Comparison of ENCODE assay signal across 16 cellular contexts in the genomic region with DNA sequence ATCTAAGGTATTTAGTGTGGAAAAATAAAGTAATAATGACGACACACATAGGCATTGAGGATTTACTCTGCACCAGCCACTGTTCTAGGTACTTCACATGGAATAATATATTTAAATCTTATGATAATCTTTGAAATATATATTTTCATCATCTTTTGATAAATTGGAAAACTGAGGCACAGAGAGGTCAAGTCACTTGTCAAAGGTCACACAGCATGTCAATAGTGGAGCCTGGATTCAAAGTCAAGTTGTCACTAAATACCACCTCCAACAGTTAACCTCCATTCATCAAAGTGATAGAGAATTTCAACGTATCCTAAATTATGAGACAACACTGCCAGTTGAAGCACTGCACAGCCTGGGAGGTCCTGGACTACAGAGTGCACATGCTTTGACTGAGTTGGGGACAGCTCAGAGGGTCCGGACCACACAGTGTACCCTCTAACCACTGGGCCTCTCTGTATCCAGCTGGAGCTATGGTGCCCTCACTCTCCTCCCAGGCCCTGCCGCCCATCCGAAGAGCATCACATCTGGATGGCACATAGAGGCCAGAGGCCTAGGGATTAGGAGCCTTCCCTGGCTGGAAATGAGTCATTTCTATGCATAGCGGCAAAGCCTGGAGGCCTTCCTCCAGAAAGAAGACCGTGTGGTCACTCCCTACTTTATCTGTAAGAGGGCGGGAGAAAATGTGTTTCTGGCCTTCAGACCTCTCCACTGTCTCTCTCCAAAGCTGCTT.
DNase-seq lines count a peak whose midpoint lies in the region; ATAC-seq and TF ChIP-seq lines count a peak whose summit lies in the region.
"Had no signal": no experiment of that assay in that cellular context is flagged by ENCODE, and none has a peak within 500 bp of the region (broad histone marks: within the 10 kb centered on the region; RNA-seq: fewer than 3 reads in every experiment).

No MANE protein-coding gene starts in this region.

- H3K27ac Mint-ChIP-seq in activated T-helper 17 cell treated with anti-CD3 and anti-CD28 coated beads, Interleukin-2, amount 50 U/mL, for 72 hours: no peak overlapping the region
- H3K27ac Mint-ChIP-seq: GM23338 had no signal

- no peaks in the 10 kb centered on the region for H3K4me1 Mint-ChIP-seq in activated T-helper 17 cell treated with anti-CD3 and anti-CD28 coated beads, Interleukin-2, amount 50 U/mL, for 72 hours

- intact Hi-C loops in spleen (cut with DNase I; ENCODE audit: low total_unique reads) (no loop called here), mucosa of descending colon (cut with DNase I, micrococcal nuclease) (no loop called here)

- ATAC-seq in activated T-helper 17 cell treated with anti-CD3 and anti-CD28 coated beads, Interleukin-2, amount 50 U/mL, for 72 hours (replicated peaks): no peak
- ATAC-seq in mucosa of descending colon: no peak
- ATAC-seq: GM23338 had no signal

- H3K36me3 ChIP-seq in spleen: no peaks in the 10 kb centered on the region
- H3K36me3 ChIP-seq in mucosa of descending colon (ENCODE audit: low read depth): no peaks in the 10 kb centered on the region

- H3K9me3 ChIP-seq in spleen: peaks cover 0 to 14% (median 0%) of the 10 kb centered on the region in 8 donors
- H3K9me3 ChIP-seq in mucosa of descending colon: no peaks in the 10 kb centered on the region

- TF ChIP-seq CTCF in fibroblast of villous mesenchyme (IDR thresholded peaks at IDR 0.05; ENCODE audit: insufficient read depth, low read depth, low read length) (no peak), spleen (IDR thresholded peaks at IDR 0.05 in 8 of 11, conservative IDR thresholded peaks at IDR 0.05 in 3 of 11) (no peak), mucosa of descending colon (IDR thresholded peaks at IDR 0.05) (no peak)

- H3K27me3 Mint-ChIP-seq in activated T-helper 17 cell treated with anti-CD3 and anti-CD28 coated beads, Interleukin-2, amount 50 U/mL, for 72 hours: peaks cover 34% of the 10 kb centered on the region

- no peak overlapping the region for H3K4me3 Mint-ChIP-seq in activated T-helper 17 cell treated with anti-CD3 and anti-CD28 coated beads, Interleukin-2, amount 50 U/mL, for 72 hours
- H3K4me3 Mint-ChIP-seq: GM23338 had no signal

- no peak for TF ChIP-seq POLR2A in spleen (IDR thresholded peaks at IDR 0.05)

- 83 to 93% (median 92%) methylated on average over 6 to 8 of the region's 8 CpGs for WGBS in spleen, 5 donors

- H3K36me3 Mint-ChIP-seq in activated T-helper 17 cell treated with anti-CD3 and anti-CD28 coated beads, Interleukin-2, amount 50 U/mL, for 72 hours (ENCODE audit: low read depth): no peaks in the 10 kb centered on the region

- no peak overlapping the region for H3K27ac ChIP-seq in spleen

- H3K9me3 Mint-ChIP-seq in activated T-helper 17 cell treated with anti-CD3 and anti-CD28 coated beads, Interleukin-2, amount 50 U/mL, for 72 hours: no peaks in the 10 kb centered on the region

- peak; percentile 9 for DNase-seq in Daoy (ENCODE audit: low read depth)
- peak; percentile 77 for DNase-seq in RPMI7951 (ENCODE audit: low read depth)
- peak; percentile 24 for DNase-seq in fibroblast of villous mesenchyme (ENCODE audit: low read depth)
- peak; percentile 29 for DNase-seq in spleen
- no peak for DNase-seq in activated gamma-delta T cell (lab: John Stamatoyannopoulos, UW)
- DNase-seq in mucosa of descending colon: no peak
- DNase-seq: AML-193, Calu3, DMS53, NCI-H187, NCI-H446, NCI-H69, OCI-M1, RPMI8226 had no signal

- H3K4me1 ChIP-seq in spleen (peaks cover 0 to 8% (median 0%) of the 10 kb centered on the region in 6 donors), mucosa of descending colon (ENCODE audit: low read depth) (peaks cover 3% of the 10 kb centered on the region)

- no peak overlapping the region for H3K4me3 ChIP-seq in fibroblast of villous mesenchyme (ENCODE audit: low read depth, low read length)
- H3K4me3 ChIP-seq in spleen: no peak overlapping the region
- H3K4me3 ChIP-seq in mucosa of descending colon: no peak overlapping the region
- H3K4me3 ChIP-seq: GM23338 had no signal

- H3K27me3 ChIP-seq in spleen (replicated peaks in 1 of 7): peaks cover 5 to 39% (median 14%) of the 10 kb centered on the region in 7 donors

Comparison
In these comparisons a context has a peak if more than half of its experiments do, and no peak if none do; other contexts are left out.
1. DNase-seq: peak in Daoy (single experiment), RPMI7951 (single experiment), fibroblast of villous mesenchyme (single experiment) and spleen (single experiment); none in activated gamma-delta T cell (single experiment) and mucosa of descending colon (0 of 3).